Comparison of ENCODE assay signal across 8 cellular contexts in the genomic region with DNA sequence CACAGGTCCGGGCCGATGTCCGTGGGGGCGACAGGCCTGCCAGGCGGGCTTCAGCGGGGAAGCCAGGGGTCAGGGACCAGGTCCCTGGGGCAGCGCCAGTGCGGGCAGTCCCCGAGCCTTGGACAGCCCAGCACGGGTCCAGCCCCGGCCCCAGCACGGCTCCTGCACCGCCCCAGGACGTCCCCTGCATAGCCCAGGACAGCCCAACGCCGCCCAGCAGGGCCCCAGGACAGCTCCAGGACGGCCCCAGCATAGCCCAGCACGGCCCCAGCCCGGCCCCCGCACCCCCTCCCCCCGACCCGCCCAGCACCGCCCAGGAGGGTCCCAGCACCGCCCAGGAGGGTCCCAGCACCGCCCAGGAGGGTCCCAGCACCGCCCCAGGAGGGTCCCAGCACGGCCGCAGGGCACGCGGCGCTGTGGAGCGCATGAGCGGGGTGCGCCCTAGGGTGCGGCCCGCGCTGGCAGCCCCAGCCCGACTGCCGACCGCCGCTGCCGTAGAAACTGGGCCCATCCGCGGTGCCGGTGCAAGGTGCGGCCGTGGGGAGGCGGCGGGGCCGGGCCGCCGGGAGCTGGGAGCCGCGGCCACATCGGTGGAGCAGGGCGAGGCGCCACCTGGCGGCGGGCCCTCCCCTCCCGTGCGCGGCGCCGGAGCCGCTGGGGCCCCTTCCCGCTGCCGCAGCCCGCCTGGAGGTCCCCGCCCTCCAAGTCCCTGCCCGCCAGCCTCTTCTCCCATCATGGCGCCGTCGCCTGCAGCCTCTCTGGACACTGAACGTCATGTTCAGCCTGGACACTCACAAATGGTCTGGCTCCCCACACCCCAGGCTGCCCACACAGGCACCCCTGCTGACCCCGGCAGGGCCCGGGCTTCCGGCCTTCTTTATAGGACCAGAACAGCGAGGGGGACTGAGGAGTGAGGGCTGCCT.
A peak's percentile ranks its signal among the peaks of the same experiment; 100 is the strongest.
DNase-seq lines count a peak whose midpoint lies in the region; ATAC-seq and TF ChIP-seq lines count a peak whose summit lies in the region.

No MANE protein-coding gene starts in this region.

- CTCF ChIA-PET in activated CD8-positive, alpha-beta T cell treated with anti-CD3 and anti-CD28 coated beads, Interleukin-2, amount 10 ng/mL, durations not matched to agents 7 days and 5 days (lab: Charles Lee), result interaction anchor here (0.9 kb wide), 1 partner anchor 157 kb away, joined by 4 read pairs; no protein-coding TSS in a partner anchor

- no peaks in the 10 kb centered on the region for H3K9me2 ChIP-seq in neural cell (ENCODE audit: insufficient read depth, low read length)

- DNase-seq in HFF-Myc (ENCODE audit: extremely low read depth, low read depth) (no peak), erythroblast (lab: John Stamatoyannopoulos, UW) (peak; percentile 35 to 61), upper lobe of left lung (peak; percentile 51 to 92), putamen (ENCODE audit: low spot score) (no peak)
- DNase-seq in activated CD8-positive, alpha-beta T cell treated with anti-CD3 and anti-CD28 coated beads, Interleukin-2, amount 10 ng/mL, durations not matched to agents 7 days and 5 days, result peak; percentile 47

- H4K20me1 ChIP-seq in neural cell (ENCODE audit: insufficient read depth), result no peaks in the 10 kb centered on the region

- TF ChIP-seq EP300 in neural cell (conservative IDR thresholded peaks at IDR 0.05; ENCODE audit: poor library complexity, severe bottlenecking) (no peak), upper lobe of left lung (IDR thresholded peaks at IDR 0.05) (no peak)

- TF ChIP-seq POLR2A in erythroblast (IDR thresholded peaks at IDR 0.05; ENCODE audit: low read length) (no peak), upper lobe of left lung (IDR thresholded peaks at IDR 0.05) (no peak)

- H3K4me1 Mint-ChIP-seq in activated CD8-positive, alpha-beta T cell treated with anti-CD3 and anti-CD28 coated beads, Interleukin-2, amount 10 ng/mL, durations not matched to agents 7 days and 5 days (ENCODE audit: low read depth), result no peaks in the 10 kb centered on the region

- H3K27me3 Mint-ChIP-seq in activated CD8-positive, alpha-beta T cell treated with anti-CD3 and anti-CD28 coated beads, Interleukin-2, amount 10 ng/mL, durations not matched to agents 7 days and 5 days (ENCODE audit: low read depth), result peaks cover 3% of the 10 kb centered on the region

- peak overlapping the region; percentile 30 for H3K4me3 Mint-ChIP-seq in activated CD8-positive, alpha-beta T cell treated with anti-CD3 and anti-CD28 coated beads, Interleukin-2, amount 10 ng/mL, durations not matched to agents 7 days and 5 days

- H3K27me3 ChIP-seq in neural cell (ENCODE audit: insufficient read depth, low read depth, low read length) (peaks cover 10% of the 10 kb centered on the region), upper lobe of left lung (peaks cover 0 to 16% (median 6%) of the 10 kb centered on the region in 4 donors)

- H3K36me3 ChIP-seq in neural cell (ENCODE audit: insufficient read depth, low read length), result no peaks in the 10 kb centered on the region
- no peaks in the 10 kb centered on the region for H3K36me3 ChIP-seq in upper lobe of left lung

- H3K27ac Mint-ChIP-seq in activated CD8-positive, alpha-beta T cell treated with anti-CD3 and anti-CD28 coated beads, Interleukin-2, amount 10 ng/mL, durations not matched to agents 7 days and 5 days, result no peak overlapping the region

- POLR2A ChIA-PET in activated CD8-positive, alpha-beta T cell treated with anti-CD3 and anti-CD28 coated beads, Interleukin-2, amount 10 ng/mL, durations not matched to agents 7 days and 5 days (lab: Charles Lee), result no interaction called here

- no peaks in the 10 kb centered on the region for H3K79me2 ChIP-seq in neural cell (replicated peaks; ENCODE audit: insufficient read depth, low read length)

- H3F3A ChIP-seq in neural cell (ENCODE audit: insufficient read depth, low read length, poor library complexity, severe bottlenecking), result no peaks in the 10 kb centered on the region

- H3K9ac ChIP-seq in neural cell (ENCODE audit: low read length), result no peak overlapping the region

- ATAC-seq in activated CD8-positive, alpha-beta T cell treated with anti-CD3 and anti-CD28 coated beads, Interleukin-2, amount 10 ng/mL, durations not matched to agents 7 days and 5 days, result peak; percentile 67
- ATAC-seq in upper lobe of left lung (ENCODE audit: low FRiP score in 2 of 2) (peak in 1 of 2 donors; percentile 65), GM21390 (IDR thresholded peaks at IDR 0.05; ENCODE audit: unreplicated experiment) (no peak)

- TF ChIP-seq CTCF in 22Rv1 (IDR thresholded peaks at IDR 0.05) (peak; percentile 94), HFF-Myc (IDR thresholded peaks at IDR 0.05; ENCODE audit: low read depth, low read length, missing control alignments) (peak; percentile 21), neural cell (IDR thresholded peaks at IDR 0.05; ENCODE audit: poor library complexity, severe bottlenecking) (peak; percentile 67), upper lobe of left lung (IDR thresholded peaks at IDR 0.05) (peak; percentile 68 to 89 (median 85))

- H2AFZ ChIP-seq in neural cell (ENCODE audit: low read depth, low read length), result no peak overlapping the region

- peaks cover 3 to 15% (median 9%) of the 10 kb centered on the region in 4 donors for H3K4me1 ChIP-seq in upper lobe of left lung

- H3K4me3 ChIP-seq in HFF-Myc (replicated peaks; ENCODE audit: low read depth, low read length), result no peak overlapping the region
- no peak overlapping the region for H3K4me3 ChIP-seq in neural cell (ENCODE audit: low read length)
- peak overlapping the region in 3 of 4 donors; percentile 29 to 41 (median 32) for H3K4me3 ChIP-seq in upper lobe of left lung

- no peak overlapping the region for H3K4me2 ChIP-seq in neural cell (ENCODE audit: low read length)

- no peaks in the 10 kb centered on the region for H3K9me3 Mint-ChIP-seq in activated CD8-positive, alpha-beta T cell treated with anti-CD3 and anti-CD28 coated beads, Interleukin-2, amount 10 ng/mL, durations not matched to agents 7 days and 5 days (ENCODE audit: insufficient read depth)

- H3K27ac ChIP-seq in 22Rv1 (no peak overlapping the region), neural cell (ENCODE audit: low read length) (no peak overlapping the region), upper lobe of left lung (peak overlapping the region in 1 of 4 donors; percentile 42)

- 17% methylated on average over 17 of the region's 78 CpGs; no CpG with 5 or more reads in 1 of the 2 donors for WGBS in upper lobe of left lung, 2 donors

- no peaks in the 10 kb centered on the region for H3K9me3 ChIP-seq in neural cell (ENCODE audit: low read length)
- H3K9me3 ChIP-seq in upper lobe of left lung, result no peaks in the 10 kb centered on the region

- H3K36me3 Mint-ChIP-seq in activated CD8-positive, alpha-beta T cell treated with anti-CD3 and anti-CD28 coated beads, Interleukin-2, amount 10 ng/mL, durations not matched to agents 7 days and 5 days (ENCODE audit: low read depth), result no peaks in the 10 kb centered on the region

- TF ChIP-seq RAD21 in neural cell (conservative IDR thresholded peaks at IDR 0.05), result peak; percentile 49

TF ChIP-seq in neural cell, 6 proteins besides CTCF, POLR2A, EP300 and RAD21:
- no peak for TF ChIP-seq TAF1 (IDR thresholded peaks at IDR 0.05; ENCODE audit: low read depth)
- TF ChIP-seq SMC3 (conservative IDR thresholded peaks at IDR 0.05; ENCODE audit: poor library complexity), result peak; percentile 63

Comparison
In these comparisons a context has a peak if more than half of its experiments do, and no peak if none do; other contexts are left out.
1. CTCF ChIP-seq: peak in every context shown above with its lines; median percentile 94 in 22Rv1; 85 in upper lobe of left lung; 67 in neural cell; 21 in HFF-Myc.
2. DNase-seq: peak in activated CD8-positive, alpha-beta T cell treated with anti-CD3 and anti-CD28 coated beads, Interleukin-2, amount 10 ng/mL, durations not matched to agents 7 days and 5 days (single experiment), erythroblast (2 of 2) and upper lobe of left lung (2 of 2); none in HFF-Myc (single experiment) and putamen (single experiment).
3. H3K4me3 ChIP-seq: peak in upper lobe of left lung (3 of 4); none in HFF-Myc (single experiment) and neural cell (single experiment).